ENCODE assay signal across 9 cellular contexts in the genomic region with DNA sequence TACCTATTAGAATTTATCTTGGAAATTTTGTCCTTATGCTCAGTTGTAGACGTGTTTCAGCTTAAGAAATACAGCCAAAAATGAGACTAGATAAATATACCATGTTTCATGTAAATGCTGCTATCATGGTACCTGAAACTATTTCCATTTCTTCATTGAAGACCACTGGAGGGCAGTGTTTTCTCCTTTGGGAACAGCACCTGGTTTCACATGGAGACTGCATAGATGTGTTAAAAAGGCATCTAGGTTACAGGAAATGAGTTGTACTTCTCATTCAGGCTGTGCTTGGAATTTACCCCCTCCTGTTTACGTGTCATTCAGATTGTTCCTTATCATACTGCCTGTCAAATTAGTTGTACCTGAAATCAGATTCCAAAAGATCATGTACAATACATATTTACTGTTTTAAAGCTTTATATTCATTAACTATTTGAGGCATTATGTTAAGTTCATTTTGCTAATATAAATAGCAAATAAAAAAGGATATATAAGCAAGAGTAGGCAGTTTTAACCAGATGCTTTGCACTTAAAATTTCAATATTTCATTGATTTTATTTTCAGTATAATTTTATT. TPM values are rescaled to one million over a fixed set of nuclear protein-coding genes. Genes with fewer than 3 reads are reported as not detected.
DNase-seq lines count a peak whose midpoint lies in the region; ATAC-seq and TF ChIP-seq lines count a peak whose summit lies in the region.
"Had no signal": no experiment of that assay in that cellular context is flagged by ENCODE, and none has a peak within 500 bp of the region (broad histone marks: within the 10 kb centered on the region; RNA-seq: fewer than 3 reads in every experiment).

No MANE protein-coding gene starts in this region.

- intact Hi-C loops in adrenal gland (cut with DNase I), result no loop called here

- no peak overlapping the region for H3K27ac Mint-ChIP-seq in T-helper 2 cell treated with Interferon-gamma antibody and Interleukin-4, amounts not matched to agents 5 μg/mL and 100 μg/mL, for 36 hours

- TF ChIP-seq EP300 in tibial nerve (IDR thresholded peaks at IDR 0.05), result no peak

- no peaks in the 10 kb centered on the region for H3K27me3 ChIP-seq in BE2C
- peaks cover 20% of the 10 kb centered on the region for H3K27me3 ChIP-seq in adrenal gland
- H3K27me3 ChIP-seq in tibial nerve, result no peaks in the 10 kb centered on the region
- H3K27me3 ChIP-seq: SJSA1 had no signal

- H3K9me3 Mint-ChIP-seq in T-helper 2 cell treated with Interferon-gamma antibody and Interleukin-4, amounts not matched to agents 5 μg/mL and 100 μg/mL, for 36 hours, result no peaks in the 10 kb centered on the region

- TF ChIP-seq CTCF in BE2C (IDR thresholded peaks at IDR 0.05; ENCODE audit: low read depth, low read length) (peak; percentile 67), adrenal gland (IDR thresholded peaks at IDR 0.05) (peak in 5 of 6 experiments; percentile 35 to 60 (median 43)), tibial nerve (IDR thresholded peaks at IDR 0.05) (peak in 2 of 5 experiments; percentile 11 to 24)

- no peak for TF ChIP-seq POLR2A in adrenal gland (IDR thresholded peaks at IDR 0.05)
- TF ChIP-seq POLR2A in tibial nerve (IDR thresholded peaks at IDR 0.05), result no peak

- peaks cover 17% of the 10 kb centered on the region for H3K36me3 Mint-ChIP-seq in T-helper 2 cell treated with Interferon-gamma antibody and Interleukin-4, amounts not matched to agents 5 μg/mL and 100 μg/mL, for 36 hours (ENCODE audit: low read depth)

- H3K4me3 ChIP-seq in BE2C (ENCODE audit: low read depth, low read length) (no peak overlapping the region), adrenal gland (no peak overlapping the region), tibial nerve (no peak overlapping the region)
- H3K4me3 ChIP-seq: SJSA1 had no signal

- H3K4me3 Mint-ChIP-seq in T-helper 2 cell treated with Interferon-gamma antibody and Interleukin-4, amounts not matched to agents 5 μg/mL and 100 μg/mL, for 36 hours, result no peak overlapping the region

- H3K27me3 Mint-ChIP-seq in T-helper 2 cell treated with Interferon-gamma antibody and Interleukin-4, amounts not matched to agents 5 μg/mL and 100 μg/mL, for 36 hours (ENCODE audit: low read depth), result no peaks in the 10 kb centered on the region

- H3K9me3 ChIP-seq in BE2C (no peaks in the 10 kb centered on the region), adrenal gland (replicated peaks in 1 of 3) (peaks cover 0 to under 1% (median 0%) of the 10 kb centered on the region in 3 donors), tibial nerve (no peaks in the 10 kb centered on the region)
- H3K9me3 ChIP-seq: SJSA1 had no signal

- no peaks in the 10 kb centered on the region for H3K4me1 ChIP-seq in BE2C
- H3K4me1 ChIP-seq in adrenal gland (replicated peaks in 1 of 2), result no peaks in the 10 kb centered on the region
- no peaks in the 10 kb centered on the region for H3K4me1 ChIP-seq in tibial nerve
- H3K4me1 ChIP-seq: SJSA1 had no signal

- WGBS in adrenal gland, 4 donors, result 11 to 30% (median 18%) methylated on average over 2 of the region's 2 CpGs
- WGBS in tibial nerve, 2 donors, result 24 to 33% methylated on average over 2 of the region's 2 CpGs

- H3K36me3 ChIP-seq in BE2C, result no peaks in the 10 kb centered on the region
- H3K36me3 ChIP-seq in adrenal gland (replicated peaks in 1 of 2), result no peaks in the 10 kb centered on the region
- no peaks in the 10 kb centered on the region for H3K36me3 ChIP-seq in tibial nerve
- H3K36me3 ChIP-seq: SJSA1 had no signal

- DNase-seq in BE2C (no peak), NCI-H2171 (lab: John Stamatoyannopoulos, UW) (peak; percentile 28), adrenal gland (peak in 1 of 7 donors; percentile 15), left lobe of liver (ENCODE audit: low spot score) (no peak), tibial nerve (ENCODE audit: low spot score in 2 of 2) (no peak)
- DNase-seq in T-helper 2 cell treated with Interferon-gamma antibody and Interleukin-4, amounts not matched to agents 5 μg/mL and 100 μg/mL, for 36 hours (ENCODE audit: low spot score), result no peak

- peaks cover 12% of the 10 kb centered on the region for H3K4me1 Mint-ChIP-seq in T-helper 2 cell treated with Interferon-gamma antibody and Interleukin-4, amounts not matched to agents 5 μg/mL and 100 μg/mL, for 36 hours (ENCODE audit: low read depth)

- no peak overlapping the region for H3K27ac ChIP-seq in adrenal gland
- no peak overlapping the region for H3K27ac ChIP-seq in tibial nerve
- H3K27ac ChIP-seq: SJSA1 had no signal

- peak; percentile 66 for ATAC-seq in GM18498 (IDR thresholded peaks at IDR 0.05; ENCODE audit: unreplicated experiment)
- peak; percentile 61 for ATAC-seq in HG03060 (IDR thresholded peaks at IDR 0.05; ENCODE audit: low read depth, unreplicated experiment)
- ATAC-seq in left lobe of liver, result peak; percentile 98

RNA-seq across cellular contexts. Expression of a gene that starts 57.3 kb away (rescaled TPM):
- polyA plus RNA-seq in BE2C (2012; ENCODE audit: insufficient read depth, insufficient read length, low read depth), result 26.6 TPM
- total RNA-seq in adrenal gland, result 100 to 1,000 TPM in 1 of 8 donors, 10 to 100 TPM in 7; 34.1 to 138 (median 50.2) TPM
- 100 to 1,000 TPM in 1 of 3 donors, 10 to 100 TPM in 2; 19.8 to 131 (median 27.6) TPM for polyA plus RNA-seq in adrenal gland
- 20.4 TPM for total RNA-seq in left lobe of liver
- total RNA-seq in tibial nerve, result 10 to 100 TPM; 22.0 to 29.1 (median 26.4) TPM
